ENCODE assay signal across 24 cellular contexts in the genomic region with DNA sequence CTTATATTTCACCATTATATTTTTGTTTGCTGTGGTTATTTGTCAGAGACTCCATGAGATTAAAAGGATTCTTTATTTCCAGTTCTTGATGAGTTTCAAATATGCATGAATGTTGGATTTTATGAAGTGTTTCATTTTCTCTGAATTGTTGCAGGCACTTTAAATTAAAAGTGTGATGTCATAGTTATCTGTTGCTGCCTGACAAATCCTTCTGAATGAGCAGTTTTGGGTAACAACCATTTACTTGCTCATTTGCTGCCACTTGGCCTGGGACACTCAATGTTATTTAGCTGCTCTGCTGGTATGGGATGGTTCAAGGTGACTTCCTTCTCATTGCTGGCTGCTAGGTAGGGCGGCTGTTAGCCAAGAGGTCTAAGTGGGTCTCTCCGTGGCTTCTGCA.
DNase-seq lines count a peak whose midpoint lies in the region; ATAC-seq and TF ChIP-seq lines count a peak whose summit lies in the region.
"Had no signal": no experiment of that assay in that cellular context is flagged by ENCODE, and none has a peak within 500 bp of the region (broad histone marks: within the 10 kb centered on the region; RNA-seq: fewer than 3 reads in every experiment).

No MANE protein-coding gene starts in this region.

- H3K4me1 ChIP-seq in GM23338 (ENCODE audit: insufficient read depth), result peaks cover 9% of the 10 kb centered on the region
- H3K4me1 ChIP-seq in HEK293 (ENCODE audit: control insufficient read depth, insufficient read depth, low read length), result no peaks in the 10 kb centered on the region
- H3K4me1 ChIP-seq: BE2C had no signal

- CTCF ChIA-PET in HEK293 (lab: Yijun Ruan, JAX), result no interaction called here

- H3K27me3 ChIP-seq in GM23338 (ENCODE audit: insufficient read depth), result no peaks in the 10 kb centered on the region
- H3K27me3 ChIP-seq: BE2C, BLaER1 had no signal

- TF ChIP-seq CTCF in GM23338 (conservative IDR thresholded peaks at IDR 0.05; ENCODE audit: low read depth in 2 of 2), result no peak
- no peak for TF ChIP-seq CTCF in HEK293 (tag by site-specific recombination; IDR thresholded peaks at IDR 0.05)

- H4K20me1 ChIP-seq in GM23338 (replicated peaks; ENCODE audit: insufficient read depth), result no peaks in the 10 kb centered on the region
- H4K20me1 ChIP-seq: BLaER1 had no signal

- no peak overlapping the region for H3K4me3 Mint-ChIP-seq in GM23338
- H3K4me3 Mint-ChIP-seq: CD14-positive monocyte; CD4-positive, alpha-beta memory T cell; CD4-positive, CD25-positive, alpha-beta regulatory T cell; CD8-positive, alpha-beta memory T cell had no signal

- no peak overlapping the region for H3K27ac Mint-ChIP-seq in GM23338
- H3K27ac Mint-ChIP-seq: CD14-positive monocyte; CD4-positive, alpha-beta memory T cell; CD4-positive, CD25-positive, alpha-beta regulatory T cell had no signal

- POLR2A ChIA-PET in HEK293 (lab: Yijun Ruan, JAX), result no interaction called here

- H3K4me1 Mint-ChIP-seq in GM23338, result peaks cover 16% of the 10 kb centered on the region

- H3K4me2 ChIP-seq in GM23338, result no peak overlapping the region

- H3K4me3 ChIP-seq in GM23338, result no peak overlapping the region
- H3K4me3 ChIP-seq in HEK293 (ENCODE audit: low read depth, low read length), result no peak overlapping the region
- H3K4me3 ChIP-seq: BLaER1, GM12878 had no signal

- H3K79me2 ChIP-seq in GM23338 (replicated peaks; ENCODE audit: insufficient read depth), result no peaks in the 10 kb centered on the region

- ATAC-seq in GM23338 (no peak), HG03442 (IDR thresholded peaks at IDR 0.05; ENCODE audit: unreplicated experiment) (no peak), GM21367 (IDR thresholded peaks at IDR 0.05; ENCODE audit: unreplicated experiment) (no peak)
- ATAC-seq: GM12878 had no signal

- H3K36me3 Mint-ChIP-seq in GM23338 (ENCODE audit: low read depth), result no peaks in the 10 kb centered on the region
- H3K36me3 Mint-ChIP-seq: CD4-positive, alpha-beta memory T cell; CD4-positive, CD25-positive, alpha-beta regulatory T cell; CD8-positive, alpha-beta memory T cell had no signal

- DNase-seq in GM23338 (ENCODE audit: low spot score) (no peak), OCI-M1 (lab: John Stamatoyannopoulos, UW) (peak; percentile 13), SK-N-DZ (ENCODE audit: low spot score) (no peak)
- DNase-seq: 8988T; ACHN; BE2C; C1 segment of cervical spinal cord; CD4-positive, alpha-beta memory T cell; CD4-positive, CD25-positive, alpha-beta regulatory T cell; CD8-positive, alpha-beta memory T cell; COR-L47; DMS 273 treated with DMSO at 0.1 percent for 48 hours; DMS153; DMS53; DMS79; DND-41; EL; GDM1 had no signal

- H3K27me3 Mint-ChIP-seq in GM23338 (ENCODE audit: insufficient read depth, low read depth, poor library complexity), result peaks cover 4% of the 10 kb centered on the region

- H3K9me3 ChIP-seq in HEK293 (ENCODE audit: control insufficient read depth, insufficient read depth, low read depth, low read length), result no peaks in the 10 kb centered on the region
- H3K9me3 ChIP-seq: BE2C, BLaER1 had no signal

- no peaks in the 10 kb centered on the region for H3K9me3 Mint-ChIP-seq in GM23338
- H3K9me3 Mint-ChIP-seq: CD8-positive, alpha-beta memory T cell had no signal

- H2AFZ ChIP-seq in GM23338, result peak overlapping the region; percentile 38; the same call in 1 of the 2 replicates

- H3K36me3 ChIP-seq in GM23338 (ENCODE audit: insufficient read depth), result no peaks in the 10 kb centered on the region
- H3K36me3 ChIP-seq in HEK293 (ENCODE audit: control insufficient read depth in 2 of 2, insufficient read depth in 1 of 2, low read length in 2 of 2), result no peaks in the 10 kb centered on the region
- H3K36me3 ChIP-seq: BE2C, BLaER1 had no signal

- H3K9me2 ChIP-seq in GM23338 (ENCODE audit: insufficient read depth), result peaks cover 5% of the 10 kb centered on the region; the same call in 1 of the 2 replicates

- no peaks in the 10 kb centered on the region for H3F3A ChIP-seq in GM23338 (replicated peaks; ENCODE audit: low read depth)

- H3K27ac ChIP-seq in GM23338 (ENCODE audit: low read depth) (no peak overlapping the region), HEK293 (ENCODE audit: extremely low read depth, low read depth, low read length) (no peak overlapping the region)
- H3K27ac ChIP-seq: BLaER1 had no signal

TF ChIP-seq in GM23338, 12 proteins besides CTCF, POLR2A, EP300 and RAD21:
- TF ChIP-seq, protein P1, sequence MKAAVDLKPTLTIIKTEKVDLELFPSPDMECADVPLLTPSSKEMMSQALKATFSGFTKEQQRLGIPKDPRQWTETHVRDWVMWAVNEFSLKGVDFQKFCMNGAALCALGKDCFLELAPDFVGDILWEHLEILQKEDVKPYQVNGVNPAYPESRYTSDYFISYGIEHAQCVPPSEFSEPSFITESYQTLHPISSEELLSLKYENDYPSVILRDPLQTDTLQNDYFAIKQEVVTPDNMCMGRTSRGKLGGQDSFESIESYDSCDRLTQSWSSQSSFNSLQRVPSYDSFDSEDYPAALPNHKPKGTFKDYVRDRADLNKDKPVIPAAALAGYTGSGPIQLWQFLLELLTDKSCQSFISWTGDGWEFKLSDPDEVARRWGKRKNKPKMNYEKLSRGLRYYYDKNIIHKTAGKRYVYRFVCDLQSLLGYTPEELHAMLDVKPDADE (IDR thresholded peaks at IDR 0.05), result no peak
- no peak for TF ChIP-seq EZH2 (IDR thresholded peaks at IDR 0.05; ENCODE audit: low read depth, unreplicated experiment)
- no peak for TF ChIP-seq NANOG (IDR thresholded peaks at IDR 0.05; ENCODE audit: borderline replicate concordance)

TF ChIP-seq in HEK293, 187 proteins besides CTCF, POLR2A, EP300 and RAD21:
- TF ChIP-seq FEZF1 (tag by site-specific recombination; IDR thresholded peaks at IDR 0.05) (peak; percentile 59), ZNF169 (tag by site-specific recombination; IDR thresholded peaks at IDR 0.05) (no peak), ZNF157 (tag by site-specific recombination; IDR thresholded peaks at IDR 0.05) (no peak), ZNF621 (tag by site-specific recombination; IDR thresholded peaks at IDR 0.05) (no peak), ZIC2 (tag by site-specific recombination; IDR thresholded peaks at IDR 0.05) (no peak), SCRT2 (tag by site-specific recombination; IDR thresholded peaks at IDR 0.05) (peak; percentile 76), ZNF223 (tag by site-specific recombination; IDR thresholded peaks at IDR 0.05) (no peak), ZNF354C (tag by site-specific recombination; IDR thresholded peaks at IDR 0.05; ENCODE audit: borderline replicate concordance, low read depth) (no peak), ZNF121 (tag by site-specific recombination; IDR thresholded peaks at IDR 0.05) (no peak), ZNF133 (tag by site-specific recombination; IDR thresholded peaks at IDR 0.05) (no peak), GLIS1 (tag by site-specific recombination; IDR thresholded peaks at IDR 0.05) (no peak)
- TF ChIP-seq, protein P2, sequence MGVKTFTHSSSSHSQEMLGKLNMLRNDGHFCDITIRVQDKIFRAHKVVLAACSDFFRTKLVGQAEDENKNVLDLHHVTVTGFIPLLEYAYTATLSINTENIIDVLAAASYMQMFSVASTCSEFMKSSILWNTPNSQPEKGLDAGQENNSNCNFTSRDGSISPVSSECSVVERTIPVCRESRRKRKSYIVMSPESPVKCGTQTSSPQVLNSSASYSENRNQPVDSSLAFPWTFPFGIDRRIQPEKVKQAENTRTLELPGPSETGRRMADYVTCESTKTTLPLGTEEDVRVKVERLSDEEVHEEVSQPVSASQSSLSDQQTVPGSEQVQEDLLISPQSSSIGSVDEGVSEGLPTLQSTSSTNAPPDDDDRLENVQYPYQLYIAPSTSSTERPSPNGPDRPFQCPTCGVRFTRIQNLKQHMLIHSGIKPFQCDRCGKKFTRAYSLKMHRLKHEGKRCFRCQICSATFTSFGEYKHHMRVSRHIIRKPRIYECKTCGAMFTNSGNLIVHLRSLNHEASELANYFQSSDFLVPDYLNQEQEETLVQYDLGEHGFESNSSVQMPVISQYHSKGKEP (tag by site-specific recombination; IDR thresholded peaks at IDR 0.05), result no peak
- TF ChIP-seq, protein P3, sequence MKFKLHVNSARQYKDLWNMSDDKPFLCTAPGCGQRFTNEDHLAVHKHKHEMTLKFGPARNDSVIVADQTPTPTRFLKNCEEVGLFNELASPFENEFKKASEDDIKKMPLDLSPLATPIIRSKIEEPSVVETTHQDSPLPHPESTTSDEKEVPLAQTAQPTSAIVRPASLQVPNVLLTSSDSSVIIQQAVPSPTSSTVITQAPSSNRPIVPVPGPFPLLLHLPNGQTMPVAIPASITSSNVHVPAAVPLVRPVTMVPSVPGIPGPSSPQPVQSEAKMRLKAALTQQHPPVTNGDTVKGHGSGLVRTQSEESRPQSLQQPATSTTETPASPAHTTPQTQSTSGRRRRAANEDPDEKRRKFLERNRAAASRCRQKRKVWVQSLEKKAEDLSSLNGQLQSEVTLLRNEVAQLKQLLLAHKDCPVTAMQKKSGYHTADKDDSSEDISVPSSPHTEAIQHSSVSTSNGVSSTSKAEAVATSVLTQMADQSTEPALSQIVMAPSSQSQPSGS (tag by site-specific recombination; IDR thresholded peaks at IDR 0.05; ENCODE audit: low read depth), result peak; percentile 71; the same call in 1 of the 2 replicates
- TF ChIP-seq, protein P4, sequence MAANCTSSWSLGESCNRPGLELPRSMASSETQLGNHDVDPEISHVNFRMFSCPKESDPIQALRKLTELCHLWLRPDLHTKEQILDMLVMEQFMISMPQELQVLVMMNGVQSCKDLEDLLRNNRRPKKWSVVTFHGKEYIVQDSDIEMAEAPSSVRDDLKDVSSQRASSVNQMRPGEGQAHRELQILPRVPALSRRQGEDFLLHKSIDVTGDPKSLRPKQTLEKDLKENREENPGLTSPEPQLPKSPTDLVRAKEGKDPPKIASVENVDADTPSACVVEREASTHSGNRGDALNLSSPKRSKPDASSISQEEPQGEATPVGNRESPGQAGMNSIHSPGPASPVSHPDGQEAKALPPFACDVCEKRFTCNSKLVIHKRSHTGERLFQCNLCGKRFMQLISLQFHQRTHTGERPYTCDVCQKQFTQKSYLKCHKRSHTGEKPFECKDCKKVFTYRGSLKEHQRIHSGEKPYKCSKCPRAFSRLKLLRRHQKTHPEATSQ (tag by site-specific recombination; IDR thresholded peaks at IDR 0.05), result no peak
